Comparison of ENCODE assay signal across 8 cellular contexts in genomic region chr2:203782262-203782976, GRCh38.
DNase-seq lines count a peak whose midpoint lies in the region; ATAC-seq and TF ChIP-seq lines count a peak whose summit lies in the region.

No MANE protein-coding gene starts in this region.

- H3K4me1 ChIP-seq in lower lobe of right lung: peaks cover 38% of the 10 kb centered on the region

- H3K4me3 Mint-ChIP-seq in dendritic cell treated with granulocyte-macrophage colony-stimulating factor and Interleukin-4, amounts not matched to agents 40 ng/mL and 50 ng/mL, for 4 days: no peak overlapping the region

- DNase-seq in DMS153 treated with DMSO at 0.1 percent for 48 hours (lab: John Stamatoyannopoulos, UW; ENCODE audit: unreplicated experiment) (peak; percentile 4), GOT3 (lab: John Stamatoyannopoulos, UW) (peak; percentile 4), NCI-H1694 treated with DMSO at 0.1 percent for 48 hours (lab: John Stamatoyannopoulos, UW) (peak; percentile 64), lower lobe of right lung (no peak)
- DNase-seq in activated CD4-positive, alpha-beta T cell treated with anti-CD3 and anti-CD28 coated beads for 1 hour: peak; percentile 52
- DNase-seq in stimulated activated CD8-positive, alpha-beta memory T cell treated with anti-CD3 and anti-CD28 coated beads, Interleukin-15, amount 100 ng/mL, for 48 hours (ENCODE audit: low read depth in 2 of 2): peak; percentile 52 to 59

- H3K27me3 Mint-ChIP-seq in dendritic cell treated with granulocyte-macrophage colony-stimulating factor and Interleukin-4, amounts not matched to agents 40 ng/mL and 50 ng/mL, for 4 days: peaks cover 3% of the 10 kb centered on the region

- no peak overlapping the region for H3K4me3 ChIP-seq in lower lobe of right lung

- intact Hi-C loops in dendritic cell treated with granulocyte-macrophage colony-stimulating factor and Interleukin-4, amounts not matched to agents 40 ng/mL and 50 ng/mL, for 4 days (cut with micrococcal nuclease): no loop called here
- intact Hi-C loops in lower lobe of right lung (cut with DNase I): no loop called here

- no peaks in the 10 kb centered on the region for H3K36me3 Mint-ChIP-seq in dendritic cell treated with granulocyte-macrophage colony-stimulating factor and Interleukin-4, amounts not matched to agents 40 ng/mL and 50 ng/mL, for 4 days (ENCODE audit: low read depth)

- TF ChIP-seq CTCF in lower lobe of right lung (IDR thresholded peaks at IDR 0.05): peak; percentile 66

- peak overlapping the region; percentile 60 for H3K27ac Mint-ChIP-seq in dendritic cell treated with granulocyte-macrophage colony-stimulating factor and Interleukin-4, amounts not matched to agents 40 ng/mL and 50 ng/mL, for 4 days

- peaks cover 28% of the 10 kb centered on the region for H3K4me1 Mint-ChIP-seq in dendritic cell treated with granulocyte-macrophage colony-stimulating factor and Interleukin-4, amounts not matched to agents 40 ng/mL and 50 ng/mL, for 4 days (ENCODE audit: low read depth)

- ATAC-seq in lower lobe of right lung: peak; percentile 83 to 89
- no peak for ATAC-seq in GM21786 (IDR thresholded peaks at IDR 0.05; ENCODE audit: unreplicated experiment)

- H3K9me3 Mint-ChIP-seq in dendritic cell treated with granulocyte-macrophage colony-stimulating factor and Interleukin-4, amounts not matched to agents 40 ng/mL and 50 ng/mL, for 4 days: peaks cover 14% of the 10 kb centered on the region

- no peaks in the 10 kb centered on the region for H3K27me3 ChIP-seq in lower lobe of right lung (ENCODE audit: low read depth)

- H3K36me3 ChIP-seq in lower lobe of right lung: no peaks in the 10 kb centered on the region

- H3K9me3 ChIP-seq in lower lobe of right lung: no peaks in the 10 kb centered on the region

- H3K27ac ChIP-seq in lower lobe of right lung: peak overlapping the region; percentile 74
